In genomic region chr6:107539409-107539808, GRCh38 we compare ENCODE assay signal across 1 cellular context.
A peak's percentile ranks its signal among the peaks of the same experiment; 100 is the strongest.
TF ChIP-seq lines count a peak whose summit lies in the region.

No MANE protein-coding gene starts in this region.

TF ChIP-seq in HEK293, 187 proteins besides CTCF, POLR2A, EP300 and RAD21 (continued from another document and continues in another):
- TF ChIP-seq, protein P1, sequence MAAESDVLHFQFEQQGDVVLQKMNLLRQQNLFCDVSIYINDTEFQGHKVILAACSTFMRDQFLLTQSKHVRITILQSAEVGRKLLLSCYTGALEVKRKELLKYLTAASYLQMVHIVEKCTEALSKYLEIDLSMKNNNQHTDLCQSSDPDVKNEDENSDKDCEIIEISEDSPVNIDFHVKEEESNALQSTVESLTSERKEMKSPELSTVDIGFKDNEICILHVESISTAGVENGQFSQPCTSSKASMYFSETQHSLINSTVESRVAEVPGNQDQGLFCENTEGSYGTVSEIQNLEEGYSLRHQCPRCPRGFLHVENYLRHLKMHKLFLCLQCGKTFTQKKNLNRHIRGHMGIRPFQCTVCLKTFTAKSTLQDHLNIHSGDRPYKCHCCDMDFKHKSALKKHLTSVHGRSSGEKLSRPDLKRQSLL (tag by site-specific recombination; IDR thresholded peaks at IDR 0.05): no peak
- TF ChIP-seq OSR2 (tag by site-specific recombination; IDR thresholded peaks at IDR 0.05): peak; percentile 89
- TF ChIP-seq, protein P2, sequence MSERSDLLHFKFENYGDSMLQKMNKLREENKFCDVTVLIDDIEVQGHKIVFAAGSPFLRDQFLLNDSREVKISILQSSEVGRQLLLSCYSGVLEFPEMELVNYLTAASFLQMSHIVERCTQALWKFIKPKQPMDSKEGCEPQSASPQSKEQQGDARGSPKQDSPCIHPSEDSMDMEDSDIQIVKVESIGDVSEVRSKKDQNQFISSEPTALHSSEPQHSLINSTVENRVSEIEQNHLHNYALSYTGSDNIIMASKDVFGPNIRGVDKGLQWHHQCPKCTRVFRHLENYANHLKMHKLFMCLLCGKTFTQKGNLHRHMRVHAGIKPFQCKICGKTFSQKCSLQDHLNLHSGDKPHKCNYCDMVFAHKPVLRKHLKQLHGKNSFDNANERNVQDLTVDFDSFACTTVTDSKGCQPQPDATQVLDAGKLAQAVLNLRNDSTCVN (tag by site-specific recombination; optimal IDR thresholded peaks at IDR 0.05): no peak
- no peak for TF ChIP-seq ZBTB48 (tag by site-specific recombination; IDR thresholded peaks at IDR 0.05)
- TF ChIP-seq ZNF660 (tag by site-specific recombination; IDR thresholded peaks at IDR 0.05): peak; percentile 18; the same call in 1 of the 2 replicates
- TF ChIP-seq ZNF664 (tag by site-specific recombination; IDR thresholded peaks at IDR 0.05): no peak
- no peak for TF ChIP-seq ZNF114 (tag by site-specific recombination; IDR thresholded peaks at IDR 0.05)
- TF ChIP-seq PRDM1 (tag by site-specific recombination; IDR thresholded peaks at IDR 0.05): peak; percentile 21; the same call in 1 of the 2 replicates
- no peak for TF ChIP-seq ZNF10 (tag by site-specific recombination; IDR thresholded peaks at IDR 0.05)
- peak; percentile 87 for TF ChIP-seq TRIM28 (IDR thresholded peaks at IDR 0.05; ENCODE audit: borderline replicate concordance, low read length)
- TF ChIP-seq SCRT2 (tag by site-specific recombination; IDR thresholded peaks at IDR 0.05): no peak
- no peak for TF ChIP-seq ZNF830 (tag by site-specific recombination; IDR thresholded peaks at IDR 0.05; ENCODE audit: low read depth)
- no peak for TF ChIP-seq PRDM10 (tag by site-specific recombination; IDR thresholded peaks at IDR 0.05)
- no peak for TF ChIP-seq ZNF571 (tag by site-specific recombination; IDR thresholded peaks at IDR 0.05)
- no peak for TF ChIP-seq ZNF211 (tag by site-specific recombination; IDR thresholded peaks at IDR 0.05; ENCODE audit: low read depth)
- TF ChIP-seq ZNF2 (tag by site-specific recombination; IDR thresholded peaks at IDR 0.05): peak; percentile 67
- peak; percentile 76; the same call in 1 of the 2 replicates for TF ChIP-seq ZNF24 (tag by site-specific recombination; IDR thresholded peaks at IDR 0.05)
- TF ChIP-seq ZBTB21 (tag by site-specific recombination; IDR thresholded peaks at IDR 0.05): no peak
- TF ChIP-seq ZNF677 (tag by site-specific recombination; IDR thresholded peaks at IDR 0.05): no peak
- TF ChIP-seq ZNF350 (tag by site-specific recombination; IDR thresholded peaks at IDR 0.05): 0 out of 2 replicates have a peak, but pooled peaks have one; percentile 11
- TF ChIP-seq ZNF707 (tag by site-specific recombination; IDR thresholded peaks at IDR 0.05): no peak
- TF ChIP-seq ZBTB49 (tag by site-specific recombination; IDR thresholded peaks at IDR 0.05; ENCODE audit: low read depth): no peak
- 0 out of 2 replicates have a peak, but pooled peaks have one; percentile 25 for TF ChIP-seq ZNF501 (tag by site-specific recombination; IDR thresholded peaks at IDR 0.05)
- no peak for TF ChIP-seq BCL11B (tag by site-specific recombination; IDR thresholded peaks at IDR 0.05; ENCODE audit: low read depth)
- no peak for TF ChIP-seq HOXA7 (CRISPR knock-in tag; IDR thresholded peaks at IDR 0.05; ENCODE audit: borderline replicate concordance)
- no peak for TF ChIP-seq SALL2 (tag by site-specific recombination; IDR thresholded peaks at IDR 0.05; ENCODE audit: borderline replicate concordance)
- peak; percentile 80 for TF ChIP-seq ZNF366 (tag by site-specific recombination; conservative IDR thresholded peaks at IDR 0.05)
- peak; percentile 29; the same call in 1 of the 2 replicates for TF ChIP-seq ZNF561 (tag by site-specific recombination; IDR thresholded peaks at IDR 0.05; ENCODE audit: borderline replicate concordance)
- peak; percentile 37; the same call in 1 of the 2 replicates for TF ChIP-seq ZNF629 (tag by site-specific recombination; IDR thresholded peaks at IDR 0.05)
- no peak for TF ChIP-seq ZNF544 (tag by site-specific recombination; IDR thresholded peaks at IDR 0.05)
- TF ChIP-seq ATF2 (tag by site-specific recombination; IDR thresholded peaks at IDR 0.05; ENCODE audit: low read depth): peak; percentile 49; the same call in 1 of the 2 replicates
- no peak for TF ChIP-seq ZNF292 (tag by site-specific recombination; IDR thresholded peaks at IDR 0.05; ENCODE audit: borderline replicate concordance, low read depth)
- TF ChIP-seq GFI1B (tag by site-specific recombination; IDR thresholded peaks at IDR 0.05): peak; percentile 80
- no peak for TF ChIP-seq ZNF747 (tag by site-specific recombination; IDR thresholded peaks at IDR 0.05)
- peak; percentile 92; the same call in 1 of the 2 replicates for TF ChIP-seq HOXD13 (CRISPR knock-in tag; IDR thresholded peaks at IDR 0.05; ENCODE audit: borderline replicate concordance)
- no peak for TF ChIP-seq ZNF148 (tag by site-specific recombination; IDR thresholded peaks at IDR 0.05; ENCODE audit: borderline replicate concordance)
- peak; percentile 13; the same call in 1 of the 2 replicates for TF ChIP-seq ZNF558 (tag by site-specific recombination; IDR thresholded peaks at IDR 0.05)
- peak; percentile 74; the same call in 1 of the 2 replicates for TF ChIP-seq ZNF843 (tag by site-specific recombination; IDR thresholded peaks at IDR 0.05)
- TF ChIP-seq RBAK (tag by site-specific recombination; IDR thresholded peaks at IDR 0.05): no peak
- no peak for TF ChIP-seq ZNF521 (tag by site-specific recombination; IDR thresholded peaks at IDR 0.05)
- TF ChIP-seq ZNF510 (tag by site-specific recombination; IDR thresholded peaks at IDR 0.05; ENCODE audit: insufficient replicate concordance): no peak
- TF ChIP-seq, protein P3, sequence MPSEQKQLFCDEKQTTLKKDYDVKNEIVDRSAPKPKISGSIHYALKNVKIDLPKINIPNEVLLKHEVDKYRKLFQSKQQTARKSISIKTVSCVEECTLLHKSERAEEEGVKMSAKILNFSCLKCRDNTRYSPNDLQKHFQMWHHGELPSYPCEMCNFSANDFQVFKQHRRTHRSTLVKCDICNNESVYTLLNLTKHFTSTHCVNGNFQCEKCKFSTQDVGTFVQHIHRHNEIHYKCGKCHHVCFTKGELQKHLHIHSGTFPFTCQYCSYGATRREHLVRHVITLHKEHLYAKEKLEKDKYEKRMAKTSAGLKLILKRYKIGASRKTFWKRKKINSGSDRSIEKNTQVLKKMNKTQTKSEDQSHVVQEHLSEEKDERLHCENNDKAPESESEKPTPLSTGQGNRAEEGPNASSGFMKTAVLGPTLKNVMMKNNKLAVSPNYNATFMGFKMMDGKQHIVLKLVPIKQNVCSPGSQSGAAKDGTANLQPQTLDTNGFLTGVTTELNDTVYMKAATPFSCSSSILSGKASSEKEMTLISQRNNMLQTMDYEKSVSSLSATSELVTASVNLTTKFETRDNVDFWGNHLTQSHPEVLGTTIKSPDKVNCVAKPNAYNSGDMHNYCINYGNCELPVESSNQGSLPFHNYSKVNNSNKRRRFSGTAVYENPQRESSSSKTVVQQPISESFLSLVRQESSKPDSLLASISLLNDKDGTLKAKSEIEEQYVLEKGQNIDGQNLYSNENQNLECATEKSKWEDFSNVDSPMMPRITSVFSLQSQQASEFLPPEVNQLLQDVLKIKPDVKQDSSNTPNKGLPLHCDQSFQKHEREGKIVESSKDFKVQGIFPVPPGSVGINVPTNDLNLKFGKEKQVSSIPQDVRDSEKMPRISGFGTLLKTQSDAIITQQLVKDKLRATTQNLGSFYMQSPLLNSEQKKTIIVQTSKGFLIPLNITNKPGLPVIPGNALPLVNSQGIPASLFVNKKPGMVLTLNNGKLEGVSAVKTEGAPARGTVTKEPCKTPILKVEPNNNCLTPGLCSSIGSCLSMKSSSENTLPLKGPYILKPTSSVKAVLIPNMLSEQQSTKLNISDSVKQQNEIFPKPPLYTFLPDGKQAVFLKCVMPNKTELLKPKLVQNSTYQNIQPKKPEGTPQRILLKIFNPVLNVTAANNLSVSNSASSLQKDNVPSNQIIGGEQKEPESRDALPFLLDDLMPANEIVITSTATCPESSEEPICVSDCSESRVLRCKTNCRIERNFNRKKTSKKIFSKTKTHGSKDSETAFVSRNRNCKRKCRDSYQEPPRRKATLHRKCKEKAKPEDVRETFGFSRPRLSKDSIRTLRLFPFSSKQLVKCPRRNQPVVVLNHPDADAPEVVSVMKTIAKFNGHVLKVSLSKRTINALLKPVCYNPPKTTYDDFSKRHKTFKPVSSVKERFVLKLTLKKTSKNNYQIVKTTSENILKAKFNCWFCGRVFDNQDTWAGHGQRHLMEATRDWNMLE (tag by site-specific recombination; conservative IDR thresholded peaks at IDR 0.05; ENCODE audit: low read depth): peak; percentile 34; the same call in 1 of the 2 replicates
- no peak for TF ChIP-seq ZNF223 (tag by site-specific recombination; IDR thresholded peaks at IDR 0.05)
- TF ChIP-seq, protein P4, sequence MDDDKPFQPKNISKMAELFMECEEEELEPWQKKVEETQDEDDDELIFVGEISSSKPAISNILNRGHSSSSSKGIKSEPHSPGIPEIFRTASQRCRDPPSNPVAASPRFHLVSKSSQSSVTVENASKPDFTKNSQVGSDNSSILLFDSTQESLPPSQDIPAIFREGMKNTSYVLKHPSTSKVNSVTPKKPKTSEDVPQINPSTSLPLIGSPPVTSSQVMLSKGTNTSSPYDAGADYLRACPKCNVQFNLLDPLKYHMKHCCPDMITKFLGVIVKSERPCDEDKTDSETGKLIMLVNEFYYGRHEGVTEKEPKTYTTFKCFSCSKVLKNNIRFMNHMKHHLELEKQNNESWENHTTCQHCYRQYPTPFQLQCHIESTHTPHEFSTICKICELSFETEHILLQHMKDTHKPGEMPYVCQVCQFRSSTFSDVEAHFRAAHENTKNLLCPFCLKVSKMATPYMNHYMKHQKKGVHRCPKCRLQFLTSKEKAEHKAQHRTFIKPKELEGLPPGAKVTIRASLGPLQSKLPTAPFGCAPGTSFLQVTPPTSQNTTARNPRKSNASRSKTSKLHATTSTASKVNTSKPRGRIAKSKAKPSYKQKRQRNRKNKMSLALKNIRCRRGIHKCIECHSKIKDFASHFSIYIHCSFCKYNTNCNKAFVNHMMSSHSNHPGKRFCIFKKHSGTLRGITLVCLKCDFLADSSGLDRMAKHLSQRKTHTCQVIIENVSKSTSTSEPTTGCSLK (tag by site-specific recombination; IDR thresholded peaks at IDR 0.05): no peak
